In the genomic region with DNA sequence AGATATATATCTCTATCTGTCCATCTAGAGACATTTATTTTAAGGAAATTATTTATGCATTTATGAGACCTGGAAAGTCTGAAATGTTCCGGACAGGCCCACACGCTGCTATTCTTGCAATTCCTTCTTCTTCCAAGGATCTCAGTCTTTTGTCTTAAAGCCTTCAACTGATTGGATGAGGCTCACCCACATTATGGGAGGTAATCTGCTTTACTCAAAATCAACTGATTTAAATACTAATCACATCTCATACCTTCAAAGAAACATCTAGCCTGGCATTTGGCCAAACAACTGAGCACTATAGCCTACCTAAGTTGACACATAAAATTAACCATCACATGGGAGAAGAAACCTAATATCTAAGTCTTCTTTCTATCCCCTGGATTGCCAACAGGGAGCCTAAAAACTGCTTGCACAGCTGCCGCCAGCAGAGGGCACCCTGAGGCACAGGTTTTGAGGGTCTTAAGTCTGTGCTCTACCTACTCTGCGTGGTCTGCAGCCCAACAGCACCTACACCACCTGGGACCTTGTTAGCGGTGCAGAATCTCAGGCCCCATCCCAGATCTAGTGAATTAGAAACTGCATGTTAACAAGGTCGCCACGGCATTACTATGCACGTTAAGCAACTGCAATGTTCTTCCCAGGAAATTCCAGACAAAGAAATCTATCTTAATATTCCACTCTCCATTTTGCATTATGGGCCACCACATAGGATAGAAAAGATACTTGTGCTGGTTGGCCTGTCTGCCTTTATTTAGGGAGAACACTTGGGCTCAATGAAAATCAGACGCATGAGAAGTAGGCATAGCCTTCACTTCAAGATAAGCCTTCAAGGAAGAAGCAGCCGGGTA, we compare ENCODE assay signal across 8 cellular contexts.
DNase-seq lines count a peak whose midpoint lies in the region; ATAC-seq and TF ChIP-seq lines count a peak whose summit lies in the region.

No MANE protein-coding gene starts in this region.

- no peak overlapping the region for H2AFZ ChIP-seq in OCI-LY7 (ENCODE audit: low read length)

- H3K9me2 ChIP-seq in OCI-LY7 (ENCODE audit: insufficient read depth, low read length) = no peaks in the 10 kb centered on the region

- peak; percentile 12 for DNase-seq in DMS53 treated with DMSO at 0.1 percent for 48 hours (lab: John Stamatoyannopoulos, UW; ENCODE audit: unreplicated experiment)
- DNase-seq in HCEC 1CT = peak; percentile 49
- DNase-seq in OCI-LY7 (ENCODE audit: low spot score) = peak; percentile 27
- peak; percentile 33 for DNase-seq in fibroblast of gingiva (ENCODE audit: low read depth)
- DNase-seq in pulmonary artery endothelial cell (ENCODE audit: low read depth, low spot score) = peak; percentile 5
- DNase-seq in CD1c-positive myeloid dendritic cell (ENCODE audit: extremely low spot score) = no peak
- DNase-seq in occipital lobe (lab: John Stamatoyannopoulos, UW) = no peak

- no peak for ATAC-seq in GM18858 (IDR thresholded peaks at IDR 0.05; ENCODE audit: unreplicated experiment)

- no peaks in the 10 kb centered on the region for H3K79me2 ChIP-seq in OCI-LY7 (ENCODE audit: insufficient read depth, low read depth, low read length)

- no peaks in the 10 kb centered on the region for H4K20me1 ChIP-seq in OCI-LY7 (ENCODE audit: insufficient read depth, low read length)

- no peaks in the 10 kb centered on the region for H3K36me3 ChIP-seq in OCI-LY7 (ENCODE audit: insufficient read depth, low read length)

- POLR2A ChIA-PET in OCI-LY7 (lab: Charles Lee) = no interaction called here

- BruUV-seq in OCI-LY7 (replicated peaks; lab: Mats Ljungman, UMichigan) = no TSS peak

- CTCF ChIA-PET in OCI-LY7 (lab: Charles Lee; ENCODE audit: unreplicated experiment) = no interaction called here

- H3K4me1 ChIP-seq in OCI-LY7 (ENCODE audit: insufficient read depth, low read length, poor library complexity, severe bottlenecking) = no peaks in the 10 kb centered on the region

- no peak overlapping the region for H3K27ac ChIP-seq in OCI-LY7 (ENCODE audit: low read depth, low read length, poor library complexity, severe bottlenecking)

- H3K4me3 ChIP-seq in OCI-LY7 (ENCODE audit: low read depth, low read length, poor library complexity, severe bottlenecking) = no peak overlapping the region

- H3K4me2 ChIP-seq in OCI-LY7 (ENCODE audit: low read length) = no peak overlapping the region

- intact Hi-C loops in OCI-LY7 (cut with micrococcal nuclease; ENCODE audit: unreplicated experiment) = no loop called here

- H3K9me3 ChIP-seq in OCI-LY7 (ENCODE audit: low read length) = peaks cover 10% of the 10 kb centered on the region; the same call in 1 of the 2 replicates

- TF ChIP-seq CTCF in OCI-LY7 (conservative IDR thresholded peaks at IDR 0.05; ENCODE audit: low read length) = peak; percentile 81

Comparison
In these comparisons a context has a peak if more than half of its experiments do, and no peak if none do; other contexts are left out.
1. DNase-seq: peak in DMS53 treated with DMSO at 0.1 percent for 48 hours (single experiment), HCEC 1CT (single experiment), OCI-LY7 (single experiment), fibroblast of gingiva (single experiment) and pulmonary artery endothelial cell (single experiment); none in CD1c-positive myeloid dendritic cell (single experiment) and occipital lobe (single experiment).